ENCODE assay signal across 11 cellular contexts in the genomic region with DNA sequence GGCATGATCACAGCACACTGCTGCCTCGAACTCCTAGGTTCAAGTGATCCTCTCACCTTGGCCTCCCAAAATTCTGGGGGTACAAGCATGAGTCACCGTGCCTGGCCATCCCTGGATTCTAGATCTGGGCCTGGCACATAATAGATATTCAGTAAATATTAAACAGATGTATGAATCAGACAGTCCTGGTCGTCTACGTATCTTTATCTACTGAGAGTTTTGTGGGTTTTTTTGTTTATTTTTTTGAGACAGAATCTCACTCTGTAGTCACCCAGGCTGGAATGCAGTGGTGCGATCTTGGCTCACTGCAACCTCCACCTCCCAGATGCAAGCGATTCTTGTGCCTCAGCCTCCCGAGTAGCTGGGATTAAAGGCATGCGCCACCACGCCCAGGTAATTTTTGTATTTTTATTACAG. TPM values are rescaled to one million over a fixed set of nuclear protein-coding genes. Genes with fewer than 3 reads are reported as not detected.
DNase-seq lines count a peak whose midpoint lies in the region; ATAC-seq and TF ChIP-seq lines count a peak whose summit lies in the region.
"Had no signal": no experiment of that assay in that cellular context is flagged by ENCODE, and none has a peak within 500 bp of the region (broad histone marks: within the 10 kb centered on the region; RNA-seq: fewer than 3 reads in every experiment).

No MANE protein-coding gene starts in this region.

- WGBS in GM23248 (ENCODE audit: low coverage in 1 of 2, low lambda C conversion rate in 2 of 2, missing lambda C conversion rate in 2 of 2), 2 experiments = 1% methylated on average over 9 of the region's 9 CpGs

- no peaks in the 10 kb centered on the region for H3K36me3 ChIP-seq in GM23248 (ENCODE audit: low read depth)

- TF ChIP-seq CTCF in WTC11 (IDR thresholded peaks at IDR 0.05) = no peak
- no peak for TF ChIP-seq CTCF in foreskin fibroblast (IDR thresholded peaks at IDR 0.05; ENCODE audit: low read depth, low read length)

- 0 out of 2 replicates have a peak overlapping the region, but pooled peaks have one; percentile 20 for H3K27ac Mint-ChIP-seq in WTC11

- in situ Hi-C loops in GM23248 (cut with MboI) = no loop called here

- peaks cover 77% of the 10 kb centered on the region for H3K4me1 ChIP-seq in GM23248 (ENCODE audit: insufficient read depth)

- no peaks in the 10 kb centered on the region for H3K9me3 Mint-ChIP-seq in WTC11
- H3K9me3 Mint-ChIP-seq: activated T-cell treated with anti-CD3 and anti-CD28 coated beads, Interleukin-2, amount 50 U/mL, for 24 hours had no signal

- H3K9ac ChIP-seq in GM23248 = peak overlapping the region; percentile 96

- peak overlapping the region; percentile 100 for H3K27ac ChIP-seq in GM23248

- H3K9me3 ChIP-seq in GM23248 (ENCODE audit: low read depth) = no peaks in the 10 kb centered on the region

- POLR2A ChIA-PET in WTC11 (lab: Charles Lee) = no interaction called here

- CTCF ChIA-PET in WTC11 (lab: Charles Lee) = no interaction called here

- peaks cover 56% of the 10 kb centered on the region for H3K4me1 Mint-ChIP-seq in WTC11

- no peaks in the 10 kb centered on the region for H3K27me3 Mint-ChIP-seq in WTC11 (ENCODE audit: low read depth)
- H3K27me3 Mint-ChIP-seq: activated T-cell treated with anti-CD3 and anti-CD28 coated beads, Interleukin-2, amount 50 U/mL, for 24 hours had no signal

- no peaks in the 10 kb centered on the region for H3K27me3 ChIP-seq in GM23248 (replicated peaks; ENCODE audit: insufficient read depth)

- peaks cover 24% of the 10 kb centered on the region for H3K79me2 ChIP-seq in GM23248 (ENCODE audit: insufficient read depth)

- H3K4me3 Mint-ChIP-seq in WTC11 = no peak overlapping the region
- H3K4me3 Mint-ChIP-seq: activated T-cell treated with anti-CD3 and anti-CD28 coated beads, Interleukin-2, amount 50 U/mL, for 24 hours had no signal

- H2AFZ ChIP-seq in GM23248 = no peak overlapping the region

- no peaks in the 10 kb centered on the region for H3K9me2 ChIP-seq in GM23248 (ENCODE audit: insufficient read depth)

- no peaks in the 10 kb centered on the region for H3K36me3 Mint-ChIP-seq in WTC11

- no peaks in the 10 kb centered on the region for H4K20me1 ChIP-seq in GM23248 (ENCODE audit: insufficient read depth)

- ATAC-seq in WTC11 = no peak
- ATAC-seq in HG03521 (IDR thresholded peaks at IDR 0.05; ENCODE audit: unreplicated experiment) = no peak
- no peak for ATAC-seq in HG02610 (IDR thresholded peaks at IDR 0.05; ENCODE audit: unreplicated experiment)

- peaks cover 76% of the 10 kb centered on the region for H3F3A ChIP-seq in GM23248 (ENCODE audit: insufficient read depth)

- peak overlapping the region; percentile 92 for H3K4me2 ChIP-seq in GM23248 (ENCODE audit: unreplicated experiment)

- DNase-seq in GM23248 (peak; percentile 92), WTC11 (ENCODE audit: low spot score) (no peak), foreskin fibroblast (peak; percentile 82 to 88), renal cortical epithelial cell (ENCODE audit: low read depth) (peak; percentile 86), pons (ENCODE audit: low spot score) (no peak), SHP77 (lab: John Stamatoyannopoulos, UW) (no peak)
- DNase-seq: activated T-cell treated with anti-CD3 and anti-CD28 coated beads, Interleukin-2, amount 50 U/mL, for 24 hours; NCI-H748 treated with DMSO at 0.1 percent for 48 hours; stimulated activated CD8-positive, alpha-beta memory T cell treated with anti-CD3 and anti-CD28 coated beads, Interleukin-4, amount 100 ng/mL, for 48 hours had no signal

- H3K4me3 ChIP-seq in GM23248 = peak overlapping the region; percentile 68
- H3K4me3 ChIP-seq in foreskin fibroblast (ENCODE audit: low read depth in 1 of 2, low read length in 2 of 2) = no peak overlapping the region

TF ChIP-seq in WTC11, 78 proteins besides CTCF, POLR2A, EP300 and RAD21:
- TF ChIP-seq SOX15 (CRISPR knock-in tag; IDR thresholded peaks at IDR 0.05) (no peak), HMGA2 (CRISPR knock-in tag; IDR thresholded peaks at IDR 0.05) (no peak), ZNF671 (CRISPR knock-in tag; IDR thresholded peaks at IDR 0.05) (no peak), ZNF317 (CRISPR knock-in tag; IDR thresholded peaks at IDR 0.05; ENCODE audit: borderline replicate concordance, low read depth) (no peak), JAZF1 (CRISPR knock-in tag; IDR thresholded peaks at IDR 0.05) (no peak), RELA (CRISPR knock-in tag; IDR thresholded peaks at IDR 0.05; ENCODE audit: borderline replicate concordance) (no peak), ZNF219 (CRISPR knock-in tag; IDR thresholded peaks at IDR 0.05; ENCODE audit: borderline replicate concordance) (no peak)
- TF ChIP-seq, protein P1, sequence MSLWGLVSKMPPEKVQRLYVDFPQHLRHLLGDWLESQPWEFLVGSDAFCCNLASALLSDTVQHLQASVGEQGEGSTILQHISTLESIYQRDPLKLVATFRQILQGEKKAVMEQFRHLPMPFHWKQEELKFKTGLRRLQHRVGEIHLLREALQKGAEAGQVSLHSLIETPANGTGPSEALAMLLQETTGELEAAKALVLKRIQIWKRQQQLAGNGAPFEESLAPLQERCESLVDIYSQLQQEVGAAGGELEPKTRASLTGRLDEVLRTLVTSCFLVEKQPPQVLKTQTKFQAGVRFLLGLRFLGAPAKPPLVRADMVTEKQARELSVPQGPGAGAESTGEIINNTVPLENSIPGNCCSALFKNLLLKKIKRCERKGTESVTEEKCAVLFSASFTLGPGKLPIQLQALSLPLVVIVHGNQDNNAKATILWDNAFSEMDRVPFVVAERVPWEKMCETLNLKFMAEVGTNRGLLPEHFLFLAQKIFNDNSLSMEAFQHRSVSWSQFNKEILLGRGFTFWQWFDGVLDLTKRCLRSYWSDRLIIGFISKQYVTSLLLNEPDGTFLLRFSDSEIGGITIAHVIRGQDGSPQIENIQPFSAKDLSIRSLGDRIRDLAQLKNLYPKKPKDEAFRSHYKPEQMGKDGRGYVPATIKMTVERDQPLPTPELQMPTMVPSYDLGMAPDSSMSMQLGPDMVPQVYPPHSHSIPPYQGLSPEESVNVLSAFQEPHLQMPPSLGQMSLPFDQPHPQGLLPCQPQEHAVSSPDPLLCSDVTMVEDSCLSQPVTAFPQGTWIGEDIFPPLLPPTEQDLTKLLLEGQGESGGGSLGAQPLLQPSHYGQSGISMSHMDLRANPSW (CRISPR knock-in tag; conservative IDR thresholded peaks at IDR 0.05; ENCODE audit: low read depth) = no peak
- TF ChIP-seq, protein P2, sequence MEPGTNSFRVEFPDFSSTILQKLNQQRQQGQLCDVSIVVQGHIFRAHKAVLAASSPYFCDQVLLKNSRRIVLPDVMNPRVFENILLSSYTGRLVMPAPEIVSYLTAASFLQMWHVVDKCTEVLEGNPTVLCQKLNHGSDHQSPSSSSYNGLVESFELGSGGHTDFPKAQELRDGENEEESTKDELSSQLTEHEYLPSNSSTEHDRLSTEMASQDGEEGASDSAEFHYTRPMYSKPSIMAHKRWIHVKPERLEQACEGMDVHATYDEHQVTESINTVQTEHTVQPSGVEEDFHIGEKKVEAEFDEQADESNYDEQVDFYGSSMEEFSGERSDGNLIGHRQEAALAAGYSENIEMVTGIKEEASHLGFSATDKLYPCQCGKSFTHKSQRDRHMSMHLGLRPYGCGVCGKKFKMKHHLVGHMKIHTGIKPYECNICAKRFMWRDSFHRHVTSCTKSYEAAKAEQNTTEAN (CRISPR knock-in tag; IDR thresholded peaks at IDR 0.05) = no peak

RNA-seq across cellular contexts. Expression of a gene that starts 24.3 kb away (rescaled TPM):
- total RNA-seq in GM23248 (2014; rRNA removed; shearing (Covaris generic)) = 5,235 and 7,382 TPM in 2 replicates
- polyA plus RNA-seq in GM23248 (2016; fragmentation: Nextera tagmentation; extraction: Ambion mirVana) = 3,297 and 3,318 TPM in 2 replicates
- 317 to 344 TPM (median 321 TPM) in 3 replicates for total RNA-seq in WTC11 (2021)
- total RNA-seq in renal cortical epithelial cell = 1,646 and 3,148 TPM in 2 replicates

Comparison
In these comparisons a context has a peak if more than half of its experiments do, and no peak if none do; other contexts are left out.
1. DNase-seq: peak in GM23248 (single experiment), foreskin fibroblast (2 of 2) and renal cortical epithelial cell (single experiment); none in WTC11 (single experiment), pons (single experiment) and SHP77 (0 of 2).